ENCODE assay signal across 8 cellular contexts in the genomic region with DNA sequence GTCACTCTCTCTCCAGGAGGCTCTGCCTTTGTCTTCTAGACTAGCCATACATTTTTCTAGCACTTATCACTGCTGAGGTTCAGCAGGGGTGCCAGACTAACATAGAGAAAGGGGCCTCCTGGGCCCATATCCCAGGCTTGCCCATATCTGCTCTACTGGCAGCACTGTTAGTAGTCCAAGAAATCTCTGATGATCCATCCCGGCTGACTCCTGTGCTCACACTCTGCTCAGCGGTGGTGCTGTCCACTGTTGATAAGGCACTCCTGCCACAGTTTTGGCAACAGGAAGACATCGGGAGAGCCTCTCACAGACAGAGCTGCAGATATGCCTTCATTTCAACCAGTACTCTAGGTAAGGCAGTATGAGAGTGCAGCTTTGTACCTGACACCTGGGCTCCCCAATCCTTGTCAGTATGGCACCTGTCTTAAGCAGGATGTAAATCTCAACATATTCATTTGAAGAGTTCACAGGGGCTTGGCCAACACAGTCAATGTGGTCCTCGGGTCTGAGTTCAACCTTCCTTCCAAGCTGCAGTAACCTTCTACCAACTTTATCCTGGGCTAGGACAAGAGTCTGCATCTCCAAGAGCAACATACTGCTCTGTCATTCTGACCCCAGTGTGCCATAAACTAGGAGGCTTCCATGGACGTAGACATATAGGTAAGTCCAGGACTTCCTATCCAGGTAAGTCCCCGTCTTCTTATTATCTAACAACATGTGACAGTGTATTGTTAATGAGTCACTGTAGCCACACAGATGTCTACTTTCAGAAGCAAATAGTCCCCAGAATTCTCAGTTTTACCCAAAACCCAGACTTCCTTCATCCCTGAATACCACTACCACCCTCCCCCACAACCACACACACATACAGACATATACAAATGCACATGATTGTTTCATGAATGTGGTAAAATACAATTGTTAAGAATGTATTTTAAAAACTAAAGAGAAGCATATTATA. TPM values are rescaled to one million over a fixed set of nuclear protein-coding genes. Genes with fewer than 3 reads are reported as not detected.
DNase-seq lines count a peak whose midpoint lies in the region; ATAC-seq and TF ChIP-seq lines count a peak whose summit lies in the region.

No MANE protein-coding gene starts in this region.

- H3K23me2 ChIP-seq in H9 (ENCODE audit: insufficient read length, low read depth, low read length, poor library complexity, severe bottlenecking) = no peaks in the 10 kb centered on the region

- H3K56ac ChIP-seq in H9 (ENCODE audit: insufficient read length, low read depth, low read length) = no peak overlapping the region

- no CpG with 5 or more reads among the region's 6 CpGs for WGBS in H9 (ENCODE audit: extremely low coverage, insufficient read length, low lambda C conversion rate)
- WGBS in spleen, 5 donors = 47 to 70% (median 62%) methylated on average over 6 of the region's 6 CpGs

- H3K23ac ChIP-seq in H9 (ENCODE audit: insufficient read length, low read depth, low read length) = no peak overlapping the region

- no peak for TF ChIP-seq POLR2A in spleen (IDR thresholded peaks at IDR 0.05)

- no peak overlapping the region for H4K8ac ChIP-seq in H9 (replicated peaks; ENCODE audit: insufficient read length, low read depth, low read length)

- no peak overlapping the region for H4K5ac ChIP-seq in H9 (ENCODE audit: insufficient read length, low read depth, low read length)

- H2BK12ac ChIP-seq in H9 (ENCODE audit: insufficient read length, low read depth, low read length) = no peak overlapping the region

- H3K9ac ChIP-seq in H9 (ENCODE audit: extremely low read depth, insufficient read length, low read length) = no peak overlapping the region

- no peak overlapping the region for H3K4me2 ChIP-seq in H9 (ENCODE audit: insufficient read depth, insufficient read length, low read length)

- intact Hi-C loops in left ventricle myocardium superior (cut with micrococcal nuclease) = no loop called here
- intact Hi-C loops in spleen (cut with DNase I; ENCODE audit: low total_unique reads) = no loop called here
- intact Hi-C loops in head of caudate nucleus (cut with DNase I) = no loop called here

- peaks cover 3% of the 10 kb centered on the region for H3K79me1 ChIP-seq in H9 (ENCODE audit: insufficient read depth, low read depth, low read length, poor library complexity, severe bottlenecking)

- peak overlapping the region; percentile 10 to 50 (median 28); a peak in 4 of 7 replicates for H3K27ac Mint-ChIP-seq in H9

- no peak overlapping the region for H3K14ac ChIP-seq in H9 (ENCODE audit: insufficient read depth, low read length)

- ATAC-seq in GM18511 (IDR thresholded peaks at IDR 0.05; ENCODE audit: unreplicated experiment) = peak; percentile 90
- ATAC-seq in left ventricle myocardium superior = peak; percentile 85

- H3K79me2 ChIP-seq in H9 (ENCODE audit: insufficient read depth, low read length) = peaks cover 19% of the 10 kb centered on the region; the same call in 1 of the 2 replicates

- no peaks in the 10 kb centered on the region for H3K27me3 Mint-ChIP-seq in H9 (ENCODE audit: low read depth)

- H3K36me3 ChIP-seq in spleen = peaks cover 0 to 29% (median 0%) of the 10 kb centered on the region in 6 donors

- H3K4me1 Mint-ChIP-seq in H9 = peaks cover 69 to 72% of the 10 kb centered on the region in 2 experiments

- no peaks in the 10 kb centered on the region for H3K27me3 ChIP-seq in H9 (ENCODE audit: insufficient read depth, low read length)
- H3K27me3 ChIP-seq in spleen (replicated peaks in 1 of 7) = no peaks in the 10 kb centered on the region

- TF ChIP-seq CTCF in H9 (conservative IDR thresholded peaks at IDR 0.05) = no peak
- TF ChIP-seq CTCF in spleen (IDR thresholded peaks at IDR 0.05 in 8 of 11, conservative IDR thresholded peaks at IDR 0.05 in 3 of 11) = no peak

- H3K36me3 Mint-ChIP-seq in H9 (ENCODE audit: insufficient read depth in 1 of 3, low read depth in 3 of 3) = peaks cover 2 to 27% (median 5%) of the 10 kb centered on the region in 3 experiments; a peak in 6 of 7 replicates

- no peak overlapping the region for H3T11ph ChIP-seq in H9 (ENCODE audit: low read length)

- H2BK5ac ChIP-seq in H9 (ENCODE audit: insufficient read length, low read length) = no peak overlapping the region

- no peak overlapping the region for H3K4me3 ChIP-seq in spleen

- no peak overlapping the region for H2AFZ ChIP-seq in H9 (ENCODE audit: low read length)

- H3K9me3 Mint-ChIP-seq in H9 = no peaks in the 10 kb centered on the region

- no peak overlapping the region for H4K91ac ChIP-seq in H9 (ENCODE audit: insufficient read length, low read depth, low read length)

- DNase-seq in H9 (no peak), NCI-H2227 treated with DMSO at 0.1 percent for 48 hours (lab: John Stamatoyannopoulos, UW) (peak; percentile 49), left ventricle myocardium superior (peak; percentile 60), NCI-H2196 (lab: John Stamatoyannopoulos, UW; ENCODE audit: unreplicated experiment) (no peak), NCI-H526 treated with DMSO at 0.1 percent for 48 hours (lab: John Stamatoyannopoulos, UW) (no peak), spleen (no peak), head of caudate nucleus (no peak)

- no peak overlapping the region for H3K4ac ChIP-seq in H9 (ENCODE audit: low read depth, low read length)

- H3K4me1 ChIP-seq in H9 (ENCODE audit: insufficient read depth, low read length) = peaks cover 19% of the 10 kb centered on the region; the same call in 1 of the 2 replicates
- peaks cover 34 to 91% (median 56%) of the 10 kb centered on the region in 6 donors for H3K4me1 ChIP-seq in spleen

- no peaks in the 10 kb centered on the region for H4K20me1 ChIP-seq in H9 (ENCODE audit: control insufficient read depth, insufficient read depth, insufficient read length)

- no peak overlapping the region for H2AK5ac ChIP-seq in H9 (ENCODE audit: insufficient read length, low read length)

- no peak overlapping the region for H2BK20ac ChIP-seq in H9 (ENCODE audit: low read depth, low read length, poor library complexity, severe bottlenecking)

- H2BK120ac ChIP-seq in H9 (ENCODE audit: low read depth, low read length, poor library complexity, severe bottlenecking) = no peak overlapping the region

- no peak overlapping the region; a peak in 1 of 5 replicates for H3K4me3 Mint-ChIP-seq in H9

- H3K9me3 ChIP-seq in H9 (ENCODE audit: control insufficient read depth, low read depth, low read length) (no peaks in the 10 kb centered on the region), spleen (no peaks in the 10 kb centered on the region)

- H3K18ac ChIP-seq in H9 (ENCODE audit: insufficient read length, low read depth, low read length) = no peak overlapping the region

- H3K27ac ChIP-seq in H9 (ENCODE audit: insufficient read length, low read depth, low read length) (no peak overlapping the region), spleen (peak overlapping the region in 3 of 8 donors; percentile 15 to 75 (median 51))

- H2BK15ac ChIP-seq in H9 (ENCODE audit: low read depth, low read length) = no peak overlapping the region

RNA-seq across cellular contexts. Expression of gene KLF7, which starts 16.2 kb away (rescaled TPM):
- total RNA-seq in H9 (2021) (32.2 and 33.4 TPM in 2 replicates), left ventricle myocardium superior (22.2 TPM), spleen (10 to 100 TPM; 23.6 to 74.4 (median 43.3) TPM)
- 1 to 10 TPM; 2.9 to 3.8 (median 2.9) TPM for polyA plus RNA-seq in spleen

Comparison
In these comparisons a context has a peak if more than half of its experiments do, and no peak if none do; other contexts are left out.
1. DNase-seq: peak in NCI-H2227 treated with DMSO at 0.1 percent for 48 hours (single experiment) and left ventricle myocardium superior (single experiment); none in H9 (single experiment), NCI-H2196 (single experiment), NCI-H526 treated with DMSO at 0.1 percent for 48 hours (single experiment), spleen (single experiment) and head of caudate nucleus (0 of 42).